Comparison of ENCODE assay signal across 18 cellular contexts in the genomic region with DNA sequence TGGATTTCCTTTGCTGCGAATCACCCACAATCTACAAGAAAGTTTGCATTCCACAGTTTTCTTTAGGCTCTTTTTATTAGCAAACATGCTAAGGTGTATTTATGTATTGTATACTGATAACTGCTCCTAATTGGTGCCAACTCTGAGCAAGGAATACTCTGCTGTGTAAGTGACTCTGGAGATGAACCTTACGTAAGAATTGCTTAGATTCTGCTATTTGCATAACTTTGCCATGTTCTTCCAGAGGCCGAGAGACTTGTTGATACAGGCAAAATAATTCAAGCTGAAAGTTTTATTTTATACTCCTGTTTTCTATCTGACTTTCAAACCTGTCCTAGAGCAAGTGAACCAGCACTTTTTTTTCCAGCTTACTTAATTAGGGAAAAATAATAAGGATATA.
"Had no signal": no experiment of that assay in that cellular context is flagged by ENCODE, and none has a peak within 500 bp of the region (broad histone marks: within the 10 kb centered on the region; RNA-seq: fewer than 3 reads in every experiment).

No MANE protein-coding gene starts in this region.

- H3K36me3 ChIP-seq: esophagus squamous epithelium, heart left ventricle, lower lobe of right lung, neutrophil, tibial artery, uterus had no signal

- FAIRE-seq: colon, endometrium had no signal

- H3K27ac ChIP-seq: heart left ventricle, lower lobe of right lung, neutrophil, tibial artery, uterus had no signal

- H3K4me3 ChIP-seq: esophagus squamous epithelium, heart left ventricle, lower lobe of right lung, tibial artery, uterus had no signal

- DNase-seq: activated CD4-positive, alpha-beta T cell treated with anti-CD3 and anti-CD28 coated beads, Interleukin-2, amount 50 U/mL, for 4 hours; activated CD4-positive, CD25-positive, alpha-beta regulatory T cell treated with anti-CD3 and anti-CD28 coated beads, Interleukin-2, amount 50 U/mL, for 72 hours; activated naive CD4-positive, alpha-beta T cell treated with anti-CD3 and anti-CD28 coated beads for 36 hours; activated naive CD8-positive, alpha-beta T cell treated with anti-CD3 and anti-CD28 coated beads, Interleukin-2, amount 50 U/mL, for 24 hours; activated T-cell treated with anti-CD3 and anti-CD28 coated beads for 4 hours; caudate nucleus; esophagus squamous epithelium; foreskin melanocyte; heart left ventricle; immature natural killer cell; left cardiac atrium; lower lobe of right lung; naive B cell; tibial artery; uterus had no signal

- H3K27me3 ChIP-seq: esophagus squamous epithelium, heart left ventricle, neutrophil, tibial artery, uterus had no signal

- H3K4me1 ChIP-seq: heart left ventricle, lower lobe of right lung, uterus had no signal

- H3K9me3 ChIP-seq: esophagus squamous epithelium, heart left ventricle, lower lobe of right lung, neutrophil, tibial artery, uterus had no signal
